In the genomic region with DNA sequence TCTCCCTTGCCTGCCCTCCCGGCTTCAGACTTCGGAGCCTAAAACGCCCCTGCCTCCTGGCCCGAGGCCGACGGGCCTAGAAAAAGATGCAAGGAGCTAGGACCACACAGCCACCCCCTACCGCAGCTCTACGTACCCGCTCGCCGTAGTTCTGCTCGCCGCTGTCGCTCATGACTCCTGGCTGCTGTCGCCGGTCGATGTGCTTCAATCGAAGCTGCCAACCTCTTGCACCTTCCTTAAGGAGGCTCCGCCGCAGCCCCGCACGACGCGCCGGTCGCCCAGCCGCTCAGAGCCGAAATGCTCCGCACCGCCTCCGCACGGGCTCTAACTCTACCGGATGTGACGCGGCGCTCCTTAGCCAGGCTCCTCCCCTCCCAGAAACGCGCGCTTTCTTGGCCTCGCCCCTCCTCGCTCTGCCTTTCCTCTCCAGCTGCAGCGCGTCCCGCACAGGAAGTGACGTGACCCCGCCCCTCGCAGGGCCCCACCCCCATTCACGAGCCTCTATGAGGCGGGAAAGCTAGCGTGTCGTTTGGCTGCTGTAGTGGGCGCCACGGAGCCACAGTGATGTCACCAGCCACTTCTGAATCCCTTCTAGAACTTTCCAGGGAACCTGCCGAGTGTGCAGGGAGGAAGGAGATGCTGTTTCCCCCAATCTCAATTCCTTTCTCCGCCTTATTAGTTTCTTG, we compare ENCODE assay signal across 1 cellular context.
TF ChIP-seq lines count a peak whose summit lies in the region.

TRA2B (minus strand) TSS at position 326 of the 686 bp plus-strand sequence; CDS start at position 172, 154 bp downstream.

TF ChIP-seq in K562, 482 proteins besides CTCF, POLR2A, EP300 and RAD21 (continued from another document and continues in another):
- TF ChIP-seq PYGO2 (tag; IDR thresholded peaks at IDR 0.05): no peak
- no peak for TF ChIP-seq ETV6 (IDR thresholded peaks at IDR 0.05; ENCODE audit: borderline replicate concordance in 1 of 2, low read depth in 2 of 2, low read length in 1 of 2)
- TF ChIP-seq ETV6 (CRISPR knock-in tag; IDR thresholded peaks at IDR 0.05; ENCODE audit: borderline replicate concordance): 0 out of 2 replicates have a peak, but pooled peaks have one; percentile 17
- TF ChIP-seq SMARCC2 (IDR thresholded peaks at IDR 0.05; ENCODE audit: low read depth): no peak
- TF ChIP-seq ZNF507 (tag; conservative IDR thresholded peaks at IDR 0.05): no peak
- peak; percentile 52 for TF ChIP-seq TCF3 (CRISPR knock-in tag; IDR thresholded peaks at IDR 0.05)
- no peak; the same call in 1 of the 2 replicates for TF ChIP-seq ZBTB1 (CRISPR knock-in tag; IDR thresholded peaks at IDR 0.05; ENCODE audit: borderline replicate concordance, low read depth)
- TF ChIP-seq RHOXF2B (CRISPR knock-in tag; conservative IDR thresholded peaks at IDR 0.05): 0 out of 2 replicates have a peak, but pooled peaks have one; percentile 43
- TF ChIP-seq TAF15 (IDR thresholded peaks at IDR 0.05; ENCODE audit: low read depth, low read length): no peak
- TF ChIP-seq, protein P1, sequence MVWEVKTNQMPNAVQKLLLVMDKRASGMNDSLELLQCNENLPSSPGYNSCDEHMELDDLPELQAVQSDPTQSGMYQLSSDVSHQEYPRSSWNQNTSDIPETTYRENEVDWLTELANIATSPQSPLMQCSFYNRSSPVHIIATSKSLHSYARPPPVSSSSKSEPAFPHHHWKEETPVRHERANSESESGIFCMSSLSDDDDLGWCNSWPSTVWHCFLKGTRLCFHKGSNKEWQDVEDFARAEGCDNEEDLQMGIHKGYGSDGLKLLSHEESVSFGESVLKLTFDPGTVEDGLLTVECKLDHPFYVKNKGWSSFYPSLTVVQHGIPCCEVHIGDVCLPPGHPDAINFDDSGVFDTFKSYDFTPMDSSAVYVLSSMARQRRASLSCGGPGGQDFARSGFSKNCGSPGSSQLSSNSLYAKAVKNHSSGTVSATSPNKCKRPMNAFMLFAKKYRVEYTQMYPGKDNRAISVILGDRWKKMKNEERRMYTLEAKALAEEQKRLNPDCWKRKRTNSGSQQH (CRISPR knock-in tag; IDR thresholded peaks at IDR 0.05): no peak
- no peak for TF ChIP-seq ZFP30 (CRISPR knock-in tag; IDR thresholded peaks at IDR 0.05; ENCODE audit: borderline replicate concordance)
- TF ChIP-seq CHCHD3 (CRISPR knock-in tag; IDR thresholded peaks at IDR 0.05): peak; percentile 82; the same call in 1 of the 2 replicates
- peak; percentile 32 to 46; a peak in 1 of 4 replicates for TF ChIP-seq NONO (IDR thresholded peaks at IDR 0.05; ENCODE audit: low read depth in 2 of 2, low read length in 1 of 2)
- TF ChIP-seq ZNF354B (CRISPR knock-in tag; IDR thresholded peaks at IDR 0.05): no peak
- TF ChIP-seq, protein P2, sequence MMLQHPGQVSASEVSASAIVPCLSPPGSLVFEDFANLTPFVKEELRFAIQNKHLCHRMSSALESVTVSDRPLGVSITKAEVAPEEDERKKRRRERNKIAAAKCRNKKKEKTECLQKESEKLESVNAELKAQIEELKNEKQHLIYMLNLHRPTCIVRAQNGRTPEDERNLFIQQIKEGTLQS (IDR thresholded peaks at IDR 0.05): peak; percentile 91
- TF ChIP-seq, protein P2 (CRISPR knock-in tag; conservative IDR thresholded peaks at IDR 0.05): peak; percentile 4; the same call in 1 of the 2 replicates
- no peak; the same call in 1 of the 2 replicates for TF ChIP-seq MIER1 (IDR thresholded peaks at IDR 0.05; ENCODE audit: low read depth)
- no peak for TF ChIP-seq TCF7 (IDR thresholded peaks at IDR 0.05; ENCODE audit: borderline replicate concordance)
- TF ChIP-seq, protein P3, sequence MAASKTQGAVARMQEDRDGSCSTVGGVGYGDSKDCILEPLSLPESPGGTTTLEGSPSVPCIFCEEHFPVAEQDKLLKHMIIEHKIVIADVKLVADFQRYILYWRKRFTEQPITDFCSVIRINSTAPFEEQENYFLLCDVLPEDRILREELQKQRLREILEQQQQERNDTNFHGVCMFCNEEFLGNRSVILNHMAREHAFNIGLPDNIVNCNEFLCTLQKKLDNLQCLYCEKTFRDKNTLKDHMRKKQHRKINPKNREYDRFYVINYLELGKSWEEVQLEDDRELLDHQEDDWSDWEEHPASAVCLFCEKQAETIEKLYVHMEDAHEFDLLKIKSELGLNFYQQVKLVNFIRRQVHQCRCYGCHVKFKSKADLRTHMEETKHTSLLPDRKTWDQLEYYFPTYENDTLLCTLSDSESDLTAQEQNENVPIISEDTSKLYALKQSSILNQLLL (CRISPR knock-in tag; IDR thresholded peaks at IDR 0.05; ENCODE audit: borderline replicate concordance): no peak
- peak; percentile 93 for TF ChIP-seq GTF2F1 (IDR thresholded peaks at IDR 0.05; ENCODE audit: low read depth, low read length)
- TF ChIP-seq THAP7 (CRISPR knock-in tag; IDR thresholded peaks at IDR 0.05): peak; percentile 62; the same call in 1 of the 2 replicates
- TF ChIP-seq FOXO4 (CRISPR knock-in tag; IDR thresholded peaks at IDR 0.05): no peak
- 0 out of 2 replicates have a peak, but pooled peaks have one; percentile 5 for TF ChIP-seq BCOR (IDR thresholded peaks at IDR 0.05)
- TF ChIP-seq TBP (optimal IDR thresholded peaks at IDR 0.05; ENCODE audit: low read depth, low read length): no peak
- TF ChIP-seq ZNF143 (CRISPR knock-in tag; IDR thresholded peaks at IDR 0.05): 0 out of 2 replicates have a peak, but pooled peaks have one; percentile 55
- 0 out of 2 replicates have a peak, but pooled peaks have one; percentile 41 for TF ChIP-seq SPI1 (IDR thresholded peaks at IDR 0.05; ENCODE audit: borderline replicate concordance, low read depth, low read length)
- TF ChIP-seq CSDE1 (IDR thresholded peaks at IDR 0.05): no peak
- TF ChIP-seq OTX1 (CRISPR knock-in tag; IDR thresholded peaks at IDR 0.05): no peak
- TF ChIP-seq ZNF445 (CRISPR knock-in tag; IDR thresholded peaks at IDR 0.05; ENCODE audit: low read depth): no peak
- peak; percentile 92 for TF ChIP-seq JUND (IDR thresholded peaks at IDR 0.05; ENCODE audit: borderline replicate concordance, low read depth, low read length)
- TF ChIP-seq JUND (tag; IDR thresholded peaks at IDR 0.05; ENCODE audit: borderline replicate concordance, low read depth, low read length): peak; percentile 87; the same call in 2 of the 3 replicates
- TF ChIP-seq SNAPC5 (CRISPR knock-in tag; IDR thresholded peaks at IDR 0.05): no peak
- no peak for TF ChIP-seq ZKSCAN8 (CRISPR knock-in tag; IDR thresholded peaks at IDR 0.05)
- TF ChIP-seq MCM3 (IDR thresholded peaks at IDR 0.05): no peak
- no peak for TF ChIP-seq SRSF1 (IDR thresholded peaks at IDR 0.05; ENCODE audit: low read depth, low read length)
- TF ChIP-seq CCNT2 (IDR thresholded peaks at IDR 0.05; ENCODE audit: borderline replicate concordance, extremely low read depth, insufficient read length, low read depth, low read length): peak; percentile 36
- TF ChIP-seq ZNF324 (CRISPR knock-in tag; IDR thresholded peaks at IDR 0.05): no peak
- TF ChIP-seq CREB5 (CRISPR knock-in tag; IDR thresholded peaks at IDR 0.05): no peak
- TF ChIP-seq CREM (IDR thresholded peaks at IDR 0.05; ENCODE audit: low read depth): peak; percentile 96
- TF ChIP-seq HDAC3 (IDR thresholded peaks at IDR 0.05; ENCODE audit: borderline replicate concordance, partially characterized antibody): no peak
- TF ChIP-seq CHD2 (IDR thresholded peaks at IDR 0.05; ENCODE audit: low read depth, low read length): peak; percentile 7; the same call in 1 of the 2 replicates
- TF ChIP-seq ARID1B (IDR thresholded peaks at IDR 0.05): 0 out of 2 replicates have a peak, but pooled peaks have one; percentile 17
- no peak for TF ChIP-seq TCF7L2 (IDR thresholded peaks at IDR 0.05; ENCODE audit: low read depth, low read length)
- TF ChIP-seq HINFP (tag; conservative IDR thresholded peaks at IDR 0.05; ENCODE audit: low read depth): no peak
- TF ChIP-seq, protein P4, sequence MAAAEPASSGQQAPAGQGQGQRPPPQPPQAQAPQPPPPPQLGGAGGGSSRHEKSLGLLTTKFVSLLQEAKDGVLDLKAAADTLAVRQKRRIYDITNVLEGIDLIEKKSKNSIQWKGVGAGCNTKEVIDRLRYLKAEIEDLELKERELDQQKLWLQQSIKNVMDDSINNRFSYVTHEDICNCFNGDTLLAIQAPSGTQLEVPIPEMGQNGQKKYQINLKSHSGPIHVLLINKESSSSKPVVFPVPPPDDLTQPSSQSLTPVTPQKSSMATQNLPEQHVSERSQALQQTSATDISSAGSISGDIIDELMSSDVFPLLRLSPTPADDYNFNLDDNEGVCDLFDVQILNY (CRISPR knock-in tag; IDR thresholded peaks at IDR 0.05): no peak
- TF ChIP-seq, protein P5, sequence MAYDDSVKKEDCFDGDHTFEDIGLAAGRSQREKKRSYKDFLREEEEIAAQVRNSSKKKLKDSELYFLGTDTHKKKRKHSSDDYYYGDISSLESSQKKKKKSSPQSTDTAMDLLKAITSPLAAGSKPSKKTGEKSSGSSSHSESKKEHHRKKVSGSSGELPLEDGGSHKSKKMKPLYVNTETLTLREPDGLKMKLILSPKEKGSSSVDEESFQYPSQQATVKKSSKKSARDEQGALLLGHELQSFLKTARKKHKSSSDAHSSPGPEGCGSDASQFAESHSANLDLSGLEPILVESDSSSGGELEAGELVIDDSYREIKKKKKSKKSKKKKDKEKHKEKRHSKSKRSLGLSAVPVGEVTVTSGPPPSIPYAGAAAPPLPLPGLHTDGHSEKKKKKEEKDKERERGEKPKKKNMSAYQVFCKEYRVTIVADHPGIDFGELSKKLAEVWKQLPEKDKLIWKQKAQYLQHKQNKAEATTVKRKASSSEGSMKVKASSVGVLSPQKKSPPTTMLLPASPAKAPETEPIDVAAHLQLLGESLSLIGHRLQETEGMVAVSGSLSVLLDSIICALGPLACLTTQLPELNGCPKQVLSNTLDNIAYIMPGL (CRISPR knock-in tag; IDR thresholded peaks at IDR 0.05): no peak
- no peak for TF ChIP-seq SP2 (IDR thresholded peaks at IDR 0.05; ENCODE audit: extremely low read depth, low read depth, low read length, poor library complexity, severe bottlenecking)
- 0 out of 2 replicates have a peak, but pooled peaks have one; percentile 19 for TF ChIP-seq KLF6 (CRISPR knock-in tag; IDR thresholded peaks at IDR 0.05; ENCODE audit: borderline replicate concordance)
- TF ChIP-seq RBM14 (IDR thresholded peaks at IDR 0.05; ENCODE audit: borderline replicate concordance, insufficient read depth, low read depth, low read length): peak; percentile 46; the same call in 1 of the 2 replicates
- TF ChIP-seq, protein P6, sequence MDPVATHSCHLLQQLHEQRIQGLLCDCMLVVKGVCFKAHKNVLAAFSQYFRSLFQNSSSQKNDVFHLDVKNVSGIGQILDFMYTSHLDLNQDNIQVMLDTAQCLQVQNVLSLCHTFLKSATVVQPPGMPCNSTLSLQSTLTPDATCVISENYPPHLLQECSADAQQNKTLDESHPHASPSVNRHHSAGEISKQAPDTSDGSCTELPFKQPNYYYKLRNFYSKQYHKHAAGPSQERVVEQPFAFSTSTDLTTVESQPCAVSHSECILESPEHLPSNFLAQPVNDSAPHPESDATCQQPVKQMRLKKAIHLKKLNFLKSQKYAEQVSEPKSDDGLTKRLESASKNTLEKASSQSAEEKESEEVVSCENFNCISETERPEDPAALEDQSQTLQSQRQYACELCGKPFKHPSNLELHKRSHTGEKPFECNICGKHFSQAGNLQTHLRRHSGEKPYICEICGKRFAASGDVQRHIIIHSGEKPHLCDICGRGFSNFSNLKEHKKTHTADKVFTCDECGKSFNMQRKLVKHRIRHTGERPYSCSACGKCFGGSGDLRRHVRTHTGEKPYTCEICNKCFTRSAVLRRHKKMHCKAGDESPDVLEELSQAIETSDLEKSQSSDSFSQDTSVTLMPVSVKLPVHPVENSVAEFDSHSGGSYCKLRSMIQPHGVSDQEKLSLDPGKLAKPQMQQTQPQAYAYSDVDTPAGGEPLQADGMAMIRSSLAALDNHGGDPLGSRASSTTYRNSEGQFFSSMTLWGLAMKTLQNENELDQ (CRISPR knock-in tag; IDR thresholded peaks at IDR 0.05; ENCODE audit: borderline replicate concordance): peak; percentile 29; the same call in 1 of the 2 replicates
- TF ChIP-seq ZKSCAN1 (IDR thresholded peaks at IDR 0.05; ENCODE audit: low read depth, low read length): 0 out of 2 replicates have a peak, but pooled peaks have one; percentile 43
